33 cellular contexts compared by ENCODE assay signal in the genomic region with DNA sequence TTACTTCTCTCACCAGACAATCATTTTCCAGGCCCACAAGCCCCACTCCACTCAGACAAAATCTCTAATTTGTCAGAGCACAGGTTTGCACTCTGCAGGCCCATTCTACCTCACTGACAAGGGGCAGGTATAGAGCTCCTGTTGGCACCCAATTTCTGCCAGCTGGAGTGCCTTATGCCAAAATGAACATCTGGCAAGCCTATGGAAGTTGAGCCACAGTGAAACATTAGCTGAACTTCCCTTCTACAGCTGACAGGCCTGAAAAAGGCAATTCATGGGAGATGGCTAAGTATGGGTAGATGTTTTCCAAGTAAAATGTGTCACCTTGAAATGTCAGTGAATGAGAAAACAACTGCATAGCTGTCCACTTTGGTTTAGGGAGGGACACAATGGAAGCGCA.
"Had no signal": no experiment of that assay in that cellular context is flagged by ENCODE, and none has a peak within 500 bp of the region (broad histone marks: within the 10 kb centered on the region; RNA-seq: fewer than 3 reads in every experiment).

No MANE protein-coding gene starts in this region.

- H3K36me3 ChIP-seq: adrenal gland, brain microvascular endothelial cell, breast epithelium had no signal

- H3K4me1 Mint-ChIP-seq: activated B cell treated with CpG ODN at 0.5 μM for 24 hours; activated CD4-positive, alpha-beta memory T cell treated with anti-CD3 and anti-CD28 coated beads, Interleukin-2, amount 10 ng/mL, durations not matched to agents 7 days and 5 days; activated CD4-positive, alpha-beta T cell treated with anti-CD3 and anti-CD28 coated beads, Interleukin-2, amount 10 ng/mL, durations not matched to agents 24 days and 14 days; activated CD8-positive, alpha-beta memory T cell treated with anti-CD3 and anti-CD28 coated beads, Interleukin-2, amount 10 ng/mL, durations not matched to agents 7 days and 5 days; activated naive CD8-positive, alpha-beta T cell treated with anti-CD3 and anti-CD28 coated beads for 36 hours had no signal

- H3K36me3 Mint-ChIP-seq: activated CD8-positive, alpha-beta memory T cell treated with anti-CD3 and anti-CD28 coated beads, Interleukin-2, amount 10 ng/mL, durations not matched to agents 7 days and 5 days; activated naive CD4-positive, alpha-beta T cell treated with anti-CD3 and anti-CD28 coated beads, Interleukin-2, amount 50 U/mL, for 72 hours; activated naive CD8-positive, alpha-beta T cell treated with anti-CD3 and anti-CD28 coated beads for 36 hours had no signal

- H3K27ac Mint-ChIP-seq: activated B cell treated with CpG ODN at 0.5 μM for 24 hours; activated CD4-positive, alpha-beta memory T cell treated with anti-CD3 and anti-CD28 coated beads, Interleukin-2, amount 10 ng/mL, durations not matched to agents 7 days and 5 days; activated CD4-positive, alpha-beta T cell treated with anti-CD3 and anti-CD28 coated beads, Interleukin-2, amount 10 ng/mL, durations not matched to agents 24 days and 14 days; activated CD8-positive, alpha-beta memory T cell treated with anti-CD3 and anti-CD28 coated beads, Interleukin-2, amount 10 ng/mL, durations not matched to agents 7 days and 5 days; activated CD8-positive, alpha-beta T cell treated with anti-CD3 and anti-CD28 coated beads, Interleukin-2, amount 10 ng/mL, durations not matched to agents 7 days and 5 days; activated naive CD4-positive, alpha-beta T cell treated with anti-CD3 and anti-CD28 coated beads for 36 hours; activated naive CD4-positive, alpha-beta T cell treated with anti-CD3 and anti-CD28 coated beads, Interleukin-2, amount 50 U/mL, for 72 hours; activated naive CD8-positive, alpha-beta T cell treated with anti-CD3 and anti-CD28 coated beads for 36 hours; activated T-cell treated with anti-CD3 and anti-CD28 coated beads, Interleukin-2, amount 50 U/mL, for 24 hours; activated T-helper 2 cell treated with anti-CD3 and anti-CD28 coated beads, Interferon-gamma antibody, Interleukin-2, Interleukin-4, amounts not matched to agents 10 μg/mL and 5 μg/mL and 100 μg/mL, durations not matched to agents 14 hours and 24 hours and 36 hours; T-helper 1 cell treated with Interleukin-12 subunit alpha and Interleukin-12 subunit beta and Interleukin-4 antibody, amounts not matched to agents 30 μg/mL and 1 μg/mL, for 36 hours; T-helper 2 cell treated with Interferon-gamma antibody and Interleukin-4, amounts not matched to agents 5 μg/mL and 100 μg/mL, for 36 hours had no signal

- H3K9me3 Mint-ChIP-seq: activated CD4-positive, alpha-beta memory T cell treated with anti-CD3 and anti-CD28 coated beads, Interleukin-2, amount 10 ng/mL, durations not matched to agents 7 days and 5 days; activated CD4-positive, alpha-beta T cell treated with anti-CD3 and anti-CD28 coated beads, Interleukin-2, amount 10 ng/mL, durations not matched to agents 24 days and 14 days; activated T-helper 2 cell treated with anti-CD3 and anti-CD28 coated beads, Interferon-gamma antibody, Interleukin-2, Interleukin-4, amounts not matched to agents 10 μg/mL and 5 μg/mL and 100 μg/mL, durations not matched to agents 14 hours and 24 hours and 36 hours had no signal

- H3K4me3 ChIP-seq: adrenal gland, body of pancreas, breast epithelium had no signal

- DNase-seq: activated B cell treated with CpG ODN at 0.5 μM for 24 hours; activated CD4-positive, alpha-beta memory T cell treated with anti-CD3 and anti-CD28 coated beads, Interleukin-2, amount 10 ng/mL, durations not matched to agents 7 days and 5 days; activated CD4-positive, alpha-beta T cell treated with anti-CD3 and anti-CD28 coated beads for 4 hours; activated CD4-positive, alpha-beta T cell treated with anti-CD3 and anti-CD28 coated beads, Interleukin-2, amount 10 ng/mL, durations not matched to agents 24 days and 14 days; activated CD4-positive, alpha-beta T cell treated with anti-CD3 and anti-CD28 coated beads, Interleukin-2, amount 50 U/mL, for 1 hour; activated CD4-positive, alpha-beta T cell treated with anti-CD3 and anti-CD28 coated beads, Interleukin-2, amount 50 U/mL, for 4 hours; activated CD4-positive, CD25-positive, alpha-beta regulatory T cell treated with anti-CD3 and anti-CD28 coated beads, Interleukin-2, amount 50 U/mL, for 72 hours; activated CD8-positive, alpha-beta memory T cell treated with anti-CD3 and anti-CD28 coated beads for 24 hours; activated CD8-positive, alpha-beta memory T cell treated with anti-CD3 and anti-CD28 coated beads, Interleukin-2, amount 10 ng/mL, durations not matched to agents 7 days and 5 days; activated CD8-positive, alpha-beta memory T cell treated with anti-CD3 and anti-CD28 coated beads, Interleukin-2, amount 50 U/mL, for 48 hours; activated CD8-positive, alpha-beta T cell treated with anti-CD3 and anti-CD28 coated beads, Interleukin-2, amount 10 ng/mL, durations not matched to agents 7 days and 5 days; activated effector memory CD4-positive, alpha-beta T cell treated with Interleukin-2 at 50 U/mL for 16 hours; activated gamma-delta T cell; activated naive CD4-positive, alpha-beta T cell treated with anti-CD3 and anti-CD28 coated beads for 36 hours; activated naive CD4-positive, alpha-beta T cell treated with anti-CD3 and anti-CD28 coated beads, Interleukin-2, amount 50 U/mL, for 16 hours; activated naive CD8-positive, alpha-beta T cell treated with anti-CD3 and anti-CD28 coated beads for 36 hours; activated T-cell treated with anti-CD3 and anti-CD28 coated beads, Interleukin-2, amount 50 U/mL, for 24 hours; activated T-cell treated with anti-CD3 and anti-CD28 coated beads, Interleukin-2, amount 50 U/mL, for 48 hours; adrenal gland; amniotic stem cell; aorta; body of pancreas; brain microvascular endothelial cell; central memory CD4-positive, alpha-beta T cell; T-helper 1 cell; T-helper 2 cell; T-helper 9 cell had no signal

- H3K27me3 ChIP-seq: adrenal gland, body of pancreas, brain microvascular endothelial cell, breast epithelium had no signal

- H3K27me3 Mint-ChIP-seq: activated B cell treated with CpG ODN at 0.5 μM for 24 hours; activated naive CD8-positive, alpha-beta T cell treated with anti-CD3 and anti-CD28 coated beads for 36 hours had no signal

- H3K9me3 ChIP-seq: body of pancreas had no signal

- H3K4me3 Mint-ChIP-seq: activated B cell treated with CpG ODN at 0.5 μM for 24 hours; activated CD4-positive, alpha-beta memory T cell treated with anti-CD3 and anti-CD28 coated beads, Interleukin-2, amount 10 ng/mL, durations not matched to agents 7 days and 5 days; activated CD4-positive, alpha-beta T cell treated with anti-CD3 and anti-CD28 coated beads, Interleukin-2, amount 10 ng/mL, durations not matched to agents 24 days and 14 days; activated CD8-positive, alpha-beta memory T cell treated with anti-CD3 and anti-CD28 coated beads, Interleukin-2, amount 10 ng/mL, durations not matched to agents 7 days and 5 days; activated CD8-positive, alpha-beta T cell treated with anti-CD3 and anti-CD28 coated beads, Interleukin-2, amount 10 ng/mL, durations not matched to agents 7 days and 5 days; activated naive CD4-positive, alpha-beta T cell treated with anti-CD3 and anti-CD28 coated beads for 36 hours; activated naive CD8-positive, alpha-beta T cell treated with anti-CD3 and anti-CD28 coated beads for 36 hours; activated T-cell treated with anti-CD3 and anti-CD28 coated beads, Interleukin-2, amount 50 U/mL, for 24 hours; T-helper 1 cell treated with Interleukin-12 subunit alpha and Interleukin-12 subunit beta and Interleukin-4 antibody, amounts not matched to agents 30 μg/mL and 1 μg/mL, for 36 hours; T-helper 2 cell treated with Interferon-gamma antibody and Interleukin-4, amounts not matched to agents 5 μg/mL and 100 μg/mL, for 36 hours had no signal

- H3K4me1 ChIP-seq: adrenal gland, body of pancreas, breast epithelium had no signal

- H3K27ac ChIP-seq: adrenal gland, body of pancreas, brain microvascular endothelial cell, breast epithelium, VCaP had no signal
